ENCODE assay signal across 15 cellular contexts in genomic region chr5:17070646-17071045, GRCh38.
"Had no signal": no experiment of that assay in that cellular context is flagged by ENCODE, and none has a peak within 500 bp of the region (broad histone marks: within the 10 kb centered on the region; RNA-seq: fewer than 3 reads in every experiment).

No MANE protein-coding gene starts in this region.

- H3K36me3 ChIP-seq: brain microvascular endothelial cell had no signal

- H3K4me3 ChIP-seq: skin epidermis had no signal

- H3K27ac ChIP-seq: brain microvascular endothelial cell, epithelial cell of prostate, skin epidermis had no signal

- H3K27me3 ChIP-seq: brain microvascular endothelial cell had no signal

- ATAC-seq: effector memory CD8-positive, alpha-beta T cell; left lobe of liver; natural killer cell had no signal

- DNase-seq: activated naive CD8-positive, alpha-beta T cell treated with anti-CD3 and anti-CD28 coated beads, Interleukin-2, amount 10 ng/mL, durations not matched to agents 7 days and 5 days; anterior cingulate cortex; brain microvascular endothelial cell; cerebellar nuclear complex; effector memory CD8-positive, alpha-beta T cell; natural killer cell; nucleus accumbens; stimulated activated CD4-positive, alpha-beta T cell treated with anti-CD3 and anti-CD28 coated beads, Interleukin-4, amount 100 ng/mL, for 4 hours; stimulated activated CD8-positive, alpha-beta memory T cell treated with anti-CD3 and anti-CD28 coated beads, Interleukin-4, amount 100 ng/mL, for 48 hours; stimulated activated naive CD4-positive, alpha-beta T cell treated with Interleukin-2 at 50 U/mL for 16 hours; T-helper 2 cell; trophoblast cell had no signal
